1 cellular context compared by ENCODE assay signal in genomic region chr7:76358478-76359110, GRCh38.
TF ChIP-seq lines count a peak whose summit lies in the region.

YWHAG (minus strand) TSS chr7:76358991; CDS start chr7:76358808, 183 bp downstream.

TF ChIP-seq in HepG2, 621 proteins besides CTCF, POLR2A, EP300 and RAD21 (continued from another document and continues in another):
- TF ChIP-seq, protein P1, sequence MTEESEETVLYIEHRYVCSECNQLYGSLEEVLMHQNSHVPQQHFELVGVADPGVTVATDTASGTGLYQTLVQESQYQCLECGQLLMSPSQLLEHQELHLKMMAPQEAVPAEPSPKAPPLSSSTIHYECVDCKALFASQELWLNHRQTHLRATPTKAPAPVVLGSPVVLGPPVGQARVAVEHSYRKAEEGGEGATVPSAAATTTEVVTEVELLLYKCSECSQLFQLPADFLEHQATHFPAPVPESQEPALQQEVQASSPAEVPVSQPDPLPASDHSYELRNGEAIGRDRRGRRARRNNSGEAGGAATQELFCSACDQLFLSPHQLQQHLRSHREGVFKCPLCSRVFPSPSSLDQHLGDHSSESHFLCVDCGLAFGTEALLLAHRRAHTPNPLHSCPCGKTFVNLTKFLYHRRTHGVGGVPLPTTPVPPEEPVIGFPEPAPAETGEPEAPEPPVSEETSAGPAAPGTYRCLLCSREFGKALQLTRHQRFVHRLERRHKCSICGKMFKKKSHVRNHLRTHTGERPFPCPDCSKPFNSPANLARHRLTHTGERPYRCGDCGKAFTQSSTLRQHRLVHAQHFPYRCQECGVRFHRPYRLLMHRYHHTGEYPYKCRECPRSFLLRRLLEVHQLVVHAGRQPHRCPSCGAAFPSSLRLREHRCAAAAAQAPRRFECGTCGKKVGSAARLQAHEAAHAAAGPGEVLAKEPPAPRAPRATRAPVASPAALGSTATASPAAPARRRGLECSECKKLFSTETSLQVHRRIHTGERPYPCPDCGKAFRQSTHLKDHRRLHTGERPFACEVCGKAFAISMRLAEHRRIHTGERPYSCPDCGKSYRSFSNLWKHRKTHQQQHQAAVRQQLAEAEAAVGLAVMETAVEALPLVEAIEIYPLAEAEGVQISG (CRISPR knock-in tag; IDR thresholded peaks at IDR 0.05): peak; percentile 68
- TF ChIP-seq, protein P2, sequence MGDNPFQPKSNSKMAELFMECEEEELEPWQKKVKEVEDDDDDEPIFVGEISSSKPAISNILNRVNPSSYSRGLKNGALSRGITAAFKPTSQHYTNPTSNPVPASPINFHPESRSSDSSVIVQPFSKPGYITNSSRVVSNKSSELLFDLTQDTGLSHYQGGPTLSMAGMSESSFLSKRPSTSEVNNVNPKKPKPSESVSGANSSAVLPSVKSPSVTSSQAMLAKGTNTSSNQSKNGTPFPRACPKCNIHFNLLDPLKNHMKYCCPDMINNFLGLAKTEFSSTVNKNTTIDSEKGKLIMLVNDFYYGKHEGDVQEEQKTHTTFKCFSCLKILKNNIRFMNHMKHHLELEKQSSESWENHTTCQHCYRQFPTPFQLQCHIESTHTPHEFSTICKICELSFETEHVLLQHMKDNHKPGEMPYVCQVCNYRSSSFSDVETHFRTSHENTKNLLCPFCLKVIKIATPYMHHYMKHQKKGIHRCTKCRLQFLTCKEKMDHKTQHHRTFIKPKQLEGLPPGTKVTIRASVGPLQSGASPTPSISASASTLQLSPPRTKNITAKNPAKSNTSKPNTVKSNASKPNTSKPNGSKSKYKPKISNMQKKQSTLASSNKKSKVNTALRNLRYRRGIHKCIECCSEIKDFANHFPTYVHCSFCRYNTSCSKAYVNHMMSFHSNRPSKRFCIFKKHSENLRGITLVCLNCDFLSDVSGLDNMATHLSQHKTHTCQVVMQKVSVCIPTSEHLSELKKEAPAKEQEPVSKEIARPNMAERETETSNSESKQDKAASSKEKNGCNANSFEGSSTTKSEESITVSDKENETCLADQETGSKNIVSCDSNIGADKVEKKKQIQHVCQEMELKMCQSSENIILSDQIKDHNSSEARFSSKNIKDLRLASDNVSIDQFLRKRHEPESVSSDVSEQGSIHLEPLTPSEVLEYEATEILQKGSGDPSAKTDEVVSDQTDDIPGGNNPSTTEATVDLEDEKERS (CRISPR knock-in tag; IDR thresholded peaks at IDR 0.05): no peak
- TF ChIP-seq ZBTB49 (CRISPR knock-in tag; IDR thresholded peaks at IDR 0.05; ENCODE audit: borderline replicate concordance) (peak; percentile 39; the same call in 1 of the 2 replicates), ZNF678 (CRISPR knock-in tag; IDR thresholded peaks at IDR 0.05) (no peak), HMG20A (CRISPR knock-in tag; IDR thresholded peaks at IDR 0.05; ENCODE audit: borderline replicate concordance) (peak; percentile 52; the same call in 1 of the 2 replicates), ZNF891 (CRISPR knock-in tag; IDR thresholded peaks at IDR 0.05) (0 out of 2 replicates have a peak, but pooled peaks have one; percentile 35), EED (CRISPR knock-in tag; IDR thresholded peaks at IDR 0.05) (peak; percentile 92), ZNF547 (CRISPR knock-in tag; IDR thresholded peaks at IDR 0.05) (peak; percentile 47), MTA1 (CRISPR knock-in tag; IDR thresholded peaks at IDR 0.05; ENCODE audit: borderline replicate concordance) (peak; percentile 73; the same call in 1 of the 2 replicates), NONO (IDR thresholded peaks at IDR 0.05) (no peak), NONO (CRISPR knock-in tag; conservative IDR thresholded peaks at IDR 0.05) (peak; percentile 76; the same call in 1 of the 2 replicates), IKZF1 (IDR thresholded peaks at IDR 0.05) (no peak), ZMYM2 (CRISPR knock-in tag; IDR thresholded peaks at IDR 0.05) (0 out of 2 replicates have a peak, but pooled peaks have one; percentile 9), ATF2 (CRISPR knock-in tag; IDR thresholded peaks at IDR 0.05) (peak; percentile 60; the same call in 1 of the 2 replicates), GATA4 (IDR thresholded peaks at IDR 0.05; ENCODE audit: borderline replicate concordance, low read depth) (peak; percentile 67; the same call in 1 of the 2 replicates), MBD4 (IDR thresholded peaks at IDR 0.05; ENCODE audit: borderline replicate concordance, low read length) (no peak), ZBTB26 (CRISPR knock-in tag; IDR thresholded peaks at IDR 0.05; ENCODE audit: borderline replicate concordance) (peak; percentile 85; the same call in 1 of the 2 replicates), BORCS8-MEF2B (CRISPR knock-in tag; IDR thresholded peaks at IDR 0.05) (peak; percentile 59; the same call in 1 of the 2 replicates), SAP130 (CRISPR knock-in tag; IDR thresholded peaks at IDR 0.05; ENCODE audit: low read depth) (peak; percentile 91), HIVEP1 (CRISPR knock-in tag; IDR thresholded peaks at IDR 0.05) (peak; percentile 58; the same call in 1 of the 2 replicates), NR3C1 (CRISPR knock-in tag; IDR thresholded peaks at IDR 0.05) (no peak), MXD4 (CRISPR knock-in tag; IDR thresholded peaks at IDR 0.05) (peak; percentile 89; the same call in 1 of the 2 replicates)
- TF ChIP-seq, protein P3, sequence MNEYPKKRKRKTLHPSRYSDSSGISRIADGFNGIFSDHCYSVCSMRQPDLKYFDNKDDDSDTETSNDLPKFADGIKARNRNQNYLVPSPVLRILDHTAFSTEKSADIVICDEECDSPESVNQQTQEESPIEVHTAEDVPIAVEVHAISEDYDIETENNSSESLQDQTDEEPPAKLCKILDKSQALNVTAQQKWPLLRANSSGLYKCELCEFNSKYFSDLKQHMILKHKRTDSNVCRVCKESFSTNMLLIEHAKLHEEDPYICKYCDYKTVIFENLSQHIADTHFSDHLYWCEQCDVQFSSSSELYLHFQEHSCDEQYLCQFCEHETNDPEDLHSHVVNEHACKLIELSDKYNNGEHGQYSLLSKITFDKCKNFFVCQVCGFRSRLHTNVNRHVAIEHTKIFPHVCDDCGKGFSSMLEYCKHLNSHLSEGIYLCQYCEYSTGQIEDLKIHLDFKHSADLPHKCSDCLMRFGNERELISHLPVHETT (CRISPR knock-in tag; conservative IDR thresholded peaks at IDR 0.05): 0 out of 2 replicates have a peak, but pooled peaks have one; percentile 23
- TF ChIP-seq, protein P4, sequence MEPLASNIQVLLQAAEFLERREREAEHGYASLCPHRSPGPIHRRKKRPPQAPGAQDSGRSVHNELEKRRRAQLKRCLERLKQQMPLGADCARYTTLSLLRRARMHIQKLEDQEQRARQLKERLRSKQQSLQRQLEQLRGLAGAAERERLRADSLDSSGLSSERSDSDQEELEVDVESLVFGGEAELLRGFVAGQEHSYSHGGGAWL (CRISPR knock-in tag; IDR thresholded peaks at IDR 0.05): peak; percentile 89
- TF ChIP-seq, protein P5, sequence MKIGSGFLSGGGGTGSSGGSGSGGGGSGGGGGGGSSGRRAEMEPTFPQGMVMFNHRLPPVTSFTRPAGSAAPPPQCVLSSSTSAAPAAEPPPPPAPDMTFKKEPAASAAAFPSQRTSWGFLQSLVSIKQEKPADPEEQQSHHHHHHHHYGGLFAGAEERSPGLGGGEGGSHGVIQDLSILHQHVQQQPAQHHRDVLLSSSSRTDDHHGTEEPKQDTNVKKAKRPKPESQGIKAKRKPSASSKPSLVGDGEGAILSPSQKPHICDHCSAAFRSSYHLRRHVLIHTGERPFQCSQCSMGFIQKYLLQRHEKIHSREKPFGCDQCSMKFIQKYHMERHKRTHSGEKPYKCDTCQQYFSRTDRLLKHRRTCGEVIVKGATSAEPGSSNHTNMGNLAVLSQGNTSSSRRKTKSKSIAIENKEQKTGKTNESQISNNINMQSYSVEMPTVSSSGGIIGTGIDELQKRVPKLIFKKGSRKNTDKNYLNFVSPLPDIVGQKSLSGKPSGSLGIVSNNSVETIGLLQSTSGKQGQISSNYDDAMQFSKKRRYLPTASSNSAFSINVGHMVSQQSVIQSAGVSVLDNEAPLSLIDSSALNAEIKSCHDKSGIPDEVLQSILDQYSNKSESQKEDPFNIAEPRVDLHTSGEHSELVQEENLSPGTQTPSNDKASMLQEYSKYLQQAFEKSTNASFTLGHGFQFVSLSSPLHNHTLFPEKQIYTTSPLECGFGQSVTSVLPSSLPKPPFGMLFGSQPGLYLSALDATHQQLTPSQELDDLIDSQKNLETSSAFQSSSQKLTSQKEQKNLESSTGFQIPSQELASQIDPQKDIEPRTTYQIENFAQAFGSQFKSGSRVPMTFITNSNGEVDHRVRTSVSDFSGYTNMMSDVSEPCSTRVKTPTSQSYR (CRISPR knock-in tag; IDR thresholded peaks at IDR 0.05; ENCODE audit: borderline replicate concordance): peak; percentile 75
- TF ChIP-seq, protein P6, sequence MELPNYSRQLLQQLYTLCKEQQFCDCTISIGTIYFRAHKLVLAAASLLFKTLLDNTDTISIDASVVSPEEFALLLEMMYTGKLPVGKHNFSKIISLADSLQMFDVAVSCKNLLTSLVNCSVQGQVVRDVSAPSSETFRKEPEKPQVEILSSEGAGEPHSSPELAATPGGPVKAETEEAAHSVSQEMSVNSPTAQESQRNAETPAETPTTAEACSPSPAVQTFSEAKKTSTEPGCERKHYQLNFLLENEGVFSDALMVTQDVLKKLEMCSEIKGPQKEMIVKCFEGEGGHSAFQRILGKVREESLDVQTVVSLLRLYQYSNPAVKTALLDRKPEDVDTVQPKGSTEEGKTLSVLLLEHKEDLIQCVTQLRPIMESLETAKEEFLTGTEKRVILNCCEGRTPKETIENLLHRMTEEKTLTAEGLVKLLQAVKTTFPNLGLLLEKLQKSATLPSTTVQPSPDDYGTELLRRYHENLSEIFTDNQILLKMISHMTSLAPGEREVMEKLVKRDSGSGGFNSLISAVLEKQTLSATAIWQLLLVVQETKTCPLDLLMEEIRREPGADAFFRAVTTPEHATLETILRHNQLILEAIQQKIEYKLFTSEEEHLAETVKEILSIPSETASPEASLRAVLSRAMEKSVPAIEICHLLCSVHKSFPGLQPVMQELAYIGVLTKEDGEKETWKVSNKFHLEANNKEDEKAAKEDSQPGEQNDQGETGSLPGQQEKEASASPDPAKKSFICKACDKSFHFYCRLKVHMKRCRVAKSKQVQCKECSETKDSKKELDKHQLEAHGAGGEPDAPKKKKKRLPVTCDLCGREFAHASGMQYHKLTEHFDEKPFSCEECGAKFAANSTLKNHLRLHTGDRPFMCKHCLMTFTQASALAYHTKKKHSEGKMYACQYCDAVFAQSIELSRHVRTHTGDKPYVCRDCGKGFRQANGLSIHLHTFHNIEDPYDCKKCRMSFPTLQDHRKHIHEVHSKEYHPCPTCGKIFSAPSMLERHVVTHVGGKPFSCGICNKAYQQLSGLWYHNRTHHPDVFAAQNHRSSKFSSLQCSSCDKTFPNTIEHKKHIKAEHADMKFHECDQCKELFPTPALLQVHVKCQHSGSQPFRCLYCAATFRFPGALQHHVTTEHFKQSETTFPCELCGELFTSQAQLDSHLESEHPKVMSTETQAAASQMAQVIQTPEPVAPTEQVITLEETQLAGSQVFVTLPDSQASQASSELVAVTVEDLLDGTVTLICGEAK (IDR thresholded peaks at IDR 0.05): no peak
- TF ChIP-seq, protein P6 (CRISPR knock-in tag; IDR thresholded peaks at IDR 0.05): peak; percentile 81
